18 cellular contexts compared by ENCODE assay signal in genomic region chr9:79693750-79694149, GRCh38.
DNase-seq lines count a peak whose midpoint lies in the region; ATAC-seq lines count a peak whose summit lies in the region.
"Had no signal": no experiment of that assay in that cellular context is flagged by ENCODE, and none has a peak within 500 bp of the region (broad histone marks: within the 10 kb centered on the region; RNA-seq: fewer than 3 reads in every experiment).

No MANE protein-coding gene starts in this region.

- H3K4me2 ChIP-seq in BLaER1, result peak overlapping the region; percentile 62

- H3K27me3 ChIP-seq in BLaER1, result no peaks in the 10 kb centered on the region
- H3K27me3 ChIP-seq in HUES64 (ENCODE audit: insufficient read depth, low read length), result no peaks in the 10 kb centered on the region
- no peaks in the 10 kb centered on the region for H3K27me3 ChIP-seq in iPS-18a (ENCODE audit: control insufficient read depth, insufficient read depth, low read length)
- H3K27me3 ChIP-seq: right atrium auricular region had no signal

- H3K36me3 ChIP-seq in BLaER1, result peaks cover 77% of the 10 kb centered on the region
- no peaks in the 10 kb centered on the region for H3K36me3 ChIP-seq in HUES64 (ENCODE audit: insufficient read depth, low read length)
- H3K36me3 ChIP-seq in iPS-18a (ENCODE audit: control insufficient read depth, low read depth, low read length), result no peaks in the 10 kb centered on the region
- H3K36me3 ChIP-seq: right atrium auricular region had no signal

- peaks cover 95% of the 10 kb centered on the region for H4K20me1 ChIP-seq in BLaER1

- H3K27ac ChIP-seq in BLaER1, result no peak overlapping the region
- peak overlapping the region; percentile 57; the same call in 1 of the 2 replicates for H3K27ac ChIP-seq in HUES64 (ENCODE audit: low read depth, low read length)
- no peak overlapping the region for H3K27ac ChIP-seq in iPS-18a (ENCODE audit: low read length)
- H3K27ac ChIP-seq: right atrium auricular region, RWPE1 had no signal

- WGBS in HUES64, result 83% methylated on average over 5 of the region's 5 CpGs

- H3K4me1 ChIP-seq in BLaER1 (peaks cover 73% of the 10 kb centered on the region), HUES64 (ENCODE audit: insufficient read depth, low read length) (peaks cover 61% of the 10 kb centered on the region), iPS-18a (ENCODE audit: control insufficient read depth, low read depth, low read length) (peaks cover 57% of the 10 kb centered on the region)
- H3K4me1 ChIP-seq: right atrium auricular region had no signal

- H3K9ac ChIP-seq in BLaER1, result peak overlapping the region; percentile 22; the same call in 1 of the 2 replicates
- no peak overlapping the region for H3K9ac ChIP-seq in HUES64 (ENCODE audit: low read depth, low read length)
- H3K9ac ChIP-seq in iPS-18a (ENCODE audit: low read length), result peak overlapping the region; percentile 9

- no peak overlapping the region for H3K4me3 ChIP-seq in BLaER1
- no peak overlapping the region for H3K4me3 ChIP-seq in HUES64 (ENCODE audit: low read length)
- no peak overlapping the region for H3K4me3 ChIP-seq in iPS-18a (ENCODE audit: low read length)
- H3K4me3 ChIP-seq: K562, right atrium auricular region had no signal

- no peak for ATAC-seq in GM21367 (IDR thresholded peaks at IDR 0.05; ENCODE audit: unreplicated experiment)
- ATAC-seq in stimulated activated naive CD8-positive, alpha-beta T cell treated with anti-CD3 and anti-CD28 coated beads, Interleukin-15, Interleukin-2, amounts not matched to agents 100 U/mL and 50 U/mL, for 24 hours, result no peak
- no peak for ATAC-seq in esophagus mucosa
- ATAC-seq: K562 had no signal

- peak; percentile 66 for DNase-seq in NCI-H774 (lab: John Stamatoyannopoulos, UW)
- no peak for DNase-seq in stimulated activated naive CD8-positive, alpha-beta T cell treated with anti-CD3 and anti-CD28 coated beads, Interleukin-15, Interleukin-2, amounts not matched to agents 100 U/mL and 50 U/mL, for 24 hours
- DNase-seq in NCI-H1694 treated with DMSO at 0.1 percent for 48 hours (lab: John Stamatoyannopoulos, UW), result no peak
- DNase-seq: activated CD4-positive, alpha-beta T cell treated with anti-CD3 and anti-CD28 coated beads for 48 hours; activated CD8-positive, alpha-beta memory T cell treated with anti-CD3 and anti-CD28 coated beads, Interleukin-2, amount 50 U/mL, for 4 hours; activated effector memory CD4-positive, alpha-beta T cell treated with Interleukin-2 at 50 U/mL for 16 hours; CD4-positive, CD25-positive, alpha-beta regulatory T cell; DMS53; effector memory CD4-positive, alpha-beta T cell; NCI-H226 had no signal

- no peaks in the 10 kb centered on the region for H3K9me3 ChIP-seq in BLaER1
- H3K9me3 ChIP-seq in HUES64 (ENCODE audit: insufficient read depth, low read depth, low read length), result no peaks in the 10 kb centered on the region
- H3K9me3 ChIP-seq in iPS-18a (ENCODE audit: control insufficient read depth, low read depth, low read length), result no peaks in the 10 kb centered on the region
- H3K9me3 ChIP-seq: right atrium auricular region had no signal
